1 cellular context compared by ENCODE assay signal in the genomic region with DNA sequence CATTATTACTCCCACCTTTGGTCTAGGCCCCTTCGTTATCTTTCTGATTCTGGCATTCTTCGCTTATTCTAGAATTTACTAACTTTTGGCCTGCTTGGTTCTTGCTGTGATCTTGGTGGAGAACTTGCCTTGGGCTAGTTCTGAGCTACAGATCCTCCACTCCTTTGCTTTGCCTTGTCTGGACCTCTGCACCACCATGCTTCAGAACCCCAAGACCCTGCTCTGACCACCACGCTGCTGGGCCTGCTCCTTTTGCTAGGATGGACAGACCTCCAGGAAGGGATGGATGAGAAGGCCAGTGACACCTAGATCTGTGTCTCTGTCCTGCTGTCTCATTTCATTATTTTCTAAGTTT.
TF ChIP-seq lines count a peak whose summit lies in the region.

No MANE protein-coding gene starts in this region.

TF ChIP-seq in HepG2, 621 proteins besides CTCF, POLR2A, EP300 and RAD21 (continued from another document):
- TF ChIP-seq, protein P1, sequence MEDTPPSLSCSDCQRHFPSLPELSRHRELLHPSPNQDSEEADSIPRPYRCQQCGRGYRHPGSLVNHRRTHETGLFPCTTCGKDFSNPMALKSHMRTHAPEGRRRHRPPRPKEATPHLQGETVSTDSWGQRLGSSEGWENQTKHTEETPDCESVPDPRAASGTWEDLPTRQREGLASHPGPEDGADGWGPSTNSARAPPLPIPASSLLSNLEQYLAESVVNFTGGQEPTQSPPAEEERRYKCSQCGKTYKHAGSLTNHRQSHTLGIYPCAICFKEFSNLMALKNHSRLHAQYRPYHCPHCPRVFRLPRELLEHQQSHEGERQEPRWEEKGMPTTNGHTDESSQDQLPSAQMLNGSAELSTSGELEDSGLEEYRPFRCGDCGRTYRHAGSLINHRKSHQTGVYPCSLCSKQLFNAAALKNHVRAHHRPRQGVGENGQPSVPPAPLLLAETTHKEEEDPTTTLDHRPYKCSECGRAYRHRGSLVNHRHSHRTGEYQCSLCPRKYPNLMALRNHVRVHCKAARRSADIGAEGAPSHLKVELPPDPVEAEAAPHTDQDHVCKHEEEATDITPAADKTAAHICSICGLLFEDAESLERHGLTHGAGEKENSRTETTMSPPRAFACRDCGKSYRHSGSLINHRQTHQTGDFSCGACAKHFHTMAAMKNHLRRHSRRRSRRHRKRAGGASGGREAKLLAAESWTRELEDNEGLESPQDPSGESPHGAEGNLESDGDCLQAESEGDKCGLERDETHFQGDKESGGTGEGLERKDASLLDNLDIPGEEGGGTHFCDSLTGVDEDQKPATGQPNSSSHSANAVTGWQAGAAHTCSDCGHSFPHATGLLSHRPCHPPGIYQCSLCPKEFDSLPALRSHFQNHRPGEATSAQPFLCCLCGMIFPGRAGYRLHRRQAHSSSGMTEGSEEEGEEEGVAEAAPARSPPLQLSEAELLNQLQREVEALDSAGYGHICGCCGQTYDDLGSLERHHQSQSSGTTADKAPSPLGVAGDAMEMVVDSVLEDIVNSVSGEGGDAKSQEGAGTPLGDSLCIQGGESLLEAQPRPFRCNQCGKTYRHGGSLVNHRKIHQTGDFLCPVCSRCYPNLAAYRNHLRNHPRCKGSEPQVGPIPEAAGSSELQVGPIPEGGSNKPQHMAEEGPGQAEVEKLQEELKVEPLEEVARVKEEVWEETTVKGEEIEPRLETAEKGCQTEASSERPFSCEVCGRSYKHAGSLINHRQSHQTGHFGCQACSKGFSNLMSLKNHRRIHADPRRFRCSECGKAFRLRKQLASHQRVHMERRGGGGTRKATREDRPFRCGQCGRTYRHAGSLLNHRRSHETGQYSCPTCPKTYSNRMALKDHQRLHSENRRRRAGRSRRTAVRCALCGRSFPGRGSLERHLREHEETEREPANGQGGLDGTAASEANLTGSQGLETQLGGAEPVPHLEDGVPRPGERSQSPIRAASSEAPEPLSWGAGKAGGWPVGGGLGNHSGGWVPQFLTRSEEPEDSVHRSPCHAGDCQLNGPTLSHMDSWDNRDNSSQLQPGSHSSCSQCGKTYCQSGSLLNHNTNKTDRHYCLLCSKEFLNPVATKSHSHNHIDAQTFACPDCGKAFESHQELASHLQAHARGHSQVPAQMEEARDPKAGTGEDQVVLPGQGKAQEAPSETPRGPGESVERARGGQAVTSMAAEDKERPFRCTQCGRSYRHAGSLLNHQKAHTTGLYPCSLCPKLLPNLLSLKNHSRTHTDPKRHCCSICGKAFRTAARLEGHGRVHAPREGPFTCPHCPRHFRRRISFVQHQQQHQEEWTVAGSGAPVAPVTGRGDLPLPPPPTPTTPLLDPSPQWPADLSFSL (CRISPR knock-in tag; IDR thresholded peaks at IDR 0.05), result no peak
- TF ChIP-seq KDM5B (CRISPR knock-in tag; IDR thresholded peaks at IDR 0.05; ENCODE audit: borderline replicate concordance), result no peak
- 0 out of 2 replicates have a peak, but pooled peaks have one; percentile 65 for TF ChIP-seq ZNF512 (CRISPR knock-in tag; IDR thresholded peaks at IDR 0.05)
- TF ChIP-seq, protein P2, sequence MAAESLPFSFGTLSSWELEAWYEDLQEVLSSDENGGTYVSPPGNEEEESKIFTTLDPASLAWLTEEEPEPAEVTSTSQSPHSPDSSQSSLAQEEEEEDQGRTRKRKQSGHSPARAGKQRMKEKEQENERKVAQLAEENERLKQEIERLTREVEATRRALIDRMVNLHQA (CRISPR knock-in tag; IDR thresholded peaks at IDR 0.05), result no peak
- 0 out of 2 replicates have a peak, but pooled peaks have one; percentile 37 for TF ChIP-seq LRRFIP1 (CRISPR knock-in tag; conservative IDR thresholded peaks at IDR 0.05)
- peak; percentile 39; the same call in 1 of the 2 replicates for TF ChIP-seq ZNF687 (CRISPR knock-in tag; IDR thresholded peaks at IDR 0.05)
- no peak for TF ChIP-seq CHCHD3 (CRISPR knock-in tag; IDR thresholded peaks at IDR 0.05)
- TF ChIP-seq GABPA (IDR thresholded peaks at IDR 0.05; ENCODE audit: low read depth, low read length), result no peak
- TF ChIP-seq GABPA (CRISPR knock-in tag; IDR thresholded peaks at IDR 0.05; ENCODE audit: low read depth), result no peak
- TF ChIP-seq ZNF614 (CRISPR knock-in tag; IDR thresholded peaks at IDR 0.05; ENCODE audit: borderline replicate concordance), result 0 out of 2 replicates have a peak, but pooled peaks have one; percentile 0
- no peak for TF ChIP-seq ZNF331 (CRISPR knock-in tag; IDR thresholded peaks at IDR 0.05)
- TF ChIP-seq ZBTB4 (CRISPR knock-in tag; IDR thresholded peaks at IDR 0.05; ENCODE audit: borderline replicate concordance), result 0 out of 2 replicates have a peak, but pooled peaks have one; percentile 25
- TF ChIP-seq FOXP1 (IDR thresholded peaks at IDR 0.05), result no peak
- TF ChIP-seq FOXP1 (CRISPR knock-in tag; IDR thresholded peaks at IDR 0.05), result no peak
- TF ChIP-seq ZNF180 (CRISPR knock-in tag; IDR thresholded peaks at IDR 0.05; ENCODE audit: borderline replicate concordance, low read depth), result no peak
- no peak for TF ChIP-seq GFI1 (CRISPR knock-in tag; IDR thresholded peaks at IDR 0.05; ENCODE audit: borderline replicate concordance)
- TF ChIP-seq ATF6 (CRISPR knock-in tag; conservative IDR thresholded peaks at IDR 0.05), result no peak
- TF ChIP-seq FLYWCH1 (CRISPR knock-in tag; IDR thresholded peaks at IDR 0.05), result no peak
- no peak for TF ChIP-seq CHD4 (IDR thresholded peaks at IDR 0.05; ENCODE audit: borderline replicate concordance, low read length)
- TF ChIP-seq ZNF496 (CRISPR knock-in tag; IDR thresholded peaks at IDR 0.05; ENCODE audit: insufficient replicate concordance), result no peak
- 0 out of 2 replicates have a peak, but pooled peaks have one; percentile 14 for TF ChIP-seq SMAD1 (CRISPR knock-in tag; IDR thresholded peaks at IDR 0.05; ENCODE audit: borderline replicate concordance, low read depth)
- TF ChIP-seq MTA3 (CRISPR knock-in tag; IDR thresholded peaks at IDR 0.05), result no peak
- peak; percentile 88; the same call in 1 of the 2 replicates for TF ChIP-seq ZC3H4 (CRISPR knock-in tag; IDR thresholded peaks at IDR 0.05; ENCODE audit: borderline replicate concordance)
- no peak for TF ChIP-seq ZNF3 (CRISPR knock-in tag; IDR thresholded peaks at IDR 0.05)
- no peak for TF ChIP-seq TBP (CRISPR knock-in tag; IDR thresholded peaks at IDR 0.05)
- no peak for TF ChIP-seq ZNF776 (CRISPR knock-in tag; IDR thresholded peaks at IDR 0.05)
- TF ChIP-seq RARG (CRISPR knock-in tag; IDR thresholded peaks at IDR 0.05; ENCODE audit: low read depth), result 0 out of 2 replicates have a peak, but pooled peaks have one; percentile 10
- TF ChIP-seq GABPB1 (CRISPR knock-in tag; IDR thresholded peaks at IDR 0.05), result no peak
- TF ChIP-seq ZNF17 (CRISPR knock-in tag; IDR thresholded peaks at IDR 0.05), result no peak
- no peak for TF ChIP-seq CEBPG (CRISPR knock-in tag; IDR thresholded peaks at IDR 0.05)
- TF ChIP-seq TAF1 (CRISPR knock-in tag; IDR thresholded peaks at IDR 0.05), result no peak
- no peak for TF ChIP-seq HNRNPUL1 (IDR thresholded peaks at IDR 0.05; ENCODE audit: low read depth, low read length)
- TF ChIP-seq ZNF263 (CRISPR knock-in tag; IDR thresholded peaks at IDR 0.05), result no peak
